Comparison of ENCODE assay signal across 23 cellular contexts in genomic region chr9:73213300-73213699, GRCh38.
A peak's percentile ranks its signal among the peaks of the same experiment; 100 is the strongest.
DNase-seq lines count a peak whose midpoint lies in the region; ATAC-seq and TF ChIP-seq lines count a peak whose summit lies in the region.
"Had no signal": no experiment of that assay in that cellular context is flagged by ENCODE, and none has a peak within 500 bp of the region (broad histone marks: within the 10 kb centered on the region; RNA-seq: fewer than 3 reads in every experiment).

No MANE protein-coding gene starts in this region.

- no peak overlapping the region for H3K4me3 ChIP-seq in KMS-11 (IDR thresholded peaks at IDR 0.05; ENCODE audit: insufficient read depth, low read depth, low read length)
- no peak overlapping the region for H3K4me3 ChIP-seq in mesendoderm (ENCODE audit: low read length)
- H3K4me3 ChIP-seq: BLaER1 treated with 17β-estradiol and CSF1 and Interleukin-3, amounts not matched to agents 10 nM and 100 nM; MG63; SJCRH30 had no signal

- H2AK5ac ChIP-seq in mesendoderm (ENCODE audit: low read length) = no peak overlapping the region

- DNase-seq in activated CD4-positive, alpha-beta T cell treated with anti-CD3 and anti-CD28 coated beads for 36 hours = peak; percentile 43
- DNase-seq in activated CD4-positive, alpha-beta T cell treated with anti-CD3 and anti-CD28 coated beads, Interleukin-2, amount 10 ng/mL, durations not matched to agents 24 days and 14 days = no peak
- DNase-seq in activated naive CD4-positive, alpha-beta T cell treated with anti-CD3 and anti-CD28 coated beads for 36 hours = peak; percentile 44
- no peak for DNase-seq in activated naive CD4-positive, alpha-beta T cell treated with anti-CD3 and anti-CD28 coated beads, Interleukin-2, amount 50 U/mL, for 16 hours
- peak in 1 of 2 donors; percentile 42 for DNase-seq in stimulated activated naive CD8-positive, alpha-beta T cell treated with anti-CD3 and anti-CD28 coated beads, Interleukin-15, amount 100 ng/mL, for 72 hours
- DNase-seq in mesendoderm = no peak
- DNase-seq: 8988T; Caco-2; CD4-positive, alpha-beta memory T cell; DMS 273 treated with DMSO at 0.1 percent for 48 hours; DMS79 treated with DMSO at 0.1 percent for 48 hours; GOT3; MG63; NCI-H1417; NCI-H1694 treated with DMSO at 0.1 percent for 48 hours; NCI-H2081 treated with DMSO at 0.1 percent for 48 hours; NCI-H2171 treated with DMSO at 0.1 percent for 48 hours; NCI-H524 treated with DMSO at 0.1 percent for 48 hours; NCI-H82; OCI-M1 had no signal

- no peak overlapping the region for H2BK15ac ChIP-seq in mesendoderm (replicated peaks; ENCODE audit: low read depth)

- H3K4ac ChIP-seq in mesendoderm (ENCODE audit: low read depth, low read length) = no peak overlapping the region

- H3K36me3 ChIP-seq in KMS-11 (ENCODE audit: insufficient read depth) (no peaks in the 10 kb centered on the region), mesendoderm (ENCODE audit: control insufficient read depth, insufficient read depth, low read length) (no peaks in the 10 kb centered on the region)
- H3K36me3 ChIP-seq: BLaER1 treated with 17β-estradiol and CSF1 and Interleukin-3, amounts not matched to agents 10 nM and 100 nM; MG63; SJCRH30 had no signal

- H3K79me2 ChIP-seq in KMS-11 (ENCODE audit: insufficient read depth, low read depth) (no peaks in the 10 kb centered on the region), mesendoderm (ENCODE audit: control insufficient read depth, insufficient read depth, low read length) (no peaks in the 10 kb centered on the region)

- H3K79me1 ChIP-seq in mesendoderm (ENCODE audit: low read length) = no peaks in the 10 kb centered on the region

- CTCF ChIA-PET in activated CD4-positive, alpha-beta T cell treated with anti-CD3 and anti-CD28 coated beads for 36 hours (lab: Charles Lee) = no interaction called here
- CTCF ChIA-PET in activated naive CD4-positive, alpha-beta T cell treated with anti-CD3 and anti-CD28 coated beads for 36 hours (lab: Charles Lee) = interaction anchor here (0.9 kb wide), 1 partner anchor 12 kb away, joined by 3 read pairs; no protein-coding TSS in a partner anchor

- peak overlapping the region; percentile 29; the same call in 1 of the 2 replicates for H2AFZ ChIP-seq in KMS-11 (ENCODE audit: low read depth)

- H3K27me3 ChIP-seq in KMS-11 (ENCODE audit: insufficient read depth, low read depth) (no peaks in the 10 kb centered on the region), mesendoderm (ENCODE audit: insufficient read depth, low read length, poor library complexity) (no peaks in the 10 kb centered on the region)
- H3K27me3 ChIP-seq: BLaER1 treated with 17β-estradiol and CSF1 and Interleukin-3, amounts not matched to agents 10 nM and 100 nM; MG63 had no signal

- H3K18ac ChIP-seq in mesendoderm (ENCODE audit: low read length) = no peak overlapping the region

- H3K27me3 Mint-ChIP-seq in activated CD4-positive, alpha-beta T cell treated with anti-CD3 and anti-CD28 coated beads for 36 hours = peaks cover 27% of the 10 kb centered on the region
- peaks cover 16% of the 10 kb centered on the region for H3K27me3 Mint-ChIP-seq in activated CD4-positive, alpha-beta T cell treated with anti-CD3 and anti-CD28 coated beads, Interleukin-2, amount 10 ng/mL, durations not matched to agents 24 days and 14 days
- peaks cover 36% of the 10 kb centered on the region for H3K27me3 Mint-ChIP-seq in activated naive CD4-positive, alpha-beta T cell treated with anti-CD3 and anti-CD28 coated beads for 36 hours (ENCODE audit: low read depth)
- peaks cover 50% of the 10 kb centered on the region for H3K27me3 Mint-ChIP-seq in stimulated activated naive CD8-positive, alpha-beta T cell treated with anti-CD3 and anti-CD28 coated beads, Interleukin-15, amount 100 ng/mL, for 72 hours

- intact Hi-C loops in activated CD4-positive, alpha-beta T cell treated with anti-CD3 and anti-CD28 coated beads for 36 hours (cut with DNase I, micrococcal nuclease) = no loop called here
- intact Hi-C loops in activated CD4-positive, alpha-beta T cell treated with anti-CD3 and anti-CD28 coated beads, Interleukin-2, amount 10 ng/mL, durations not matched to agents 24 days and 14 days (cut with micrococcal nuclease) = no loop called here
- intact Hi-C loops in activated naive CD4-positive, alpha-beta T cell treated with anti-CD3 and anti-CD28 coated beads for 36 hours (cut with micrococcal nuclease) = no loop called here

- no peak for TF ChIP-seq CTCF in KMS-11 (conservative IDR thresholded peaks at IDR 0.05; ENCODE audit: low read depth, low read length)

- ATAC-seq in activated CD4-positive, alpha-beta T cell treated with anti-CD3 and anti-CD28 coated beads for 36 hours = peak; percentile 62
- peak; percentile 80 for ATAC-seq in stimulated activated naive CD8-positive, alpha-beta T cell treated with anti-CD3 and anti-CD28 coated beads, Interleukin-15, amount 100 ng/mL, for 72 hours

- POLR2A ChIA-PET in activated CD4-positive, alpha-beta T cell treated with anti-CD3 and anti-CD28 coated beads for 36 hours (lab: Charles Lee) = no interaction called here

- no peak overlapping the region for H3K23ac ChIP-seq in mesendoderm (ENCODE audit: low read length)

- H3K36me3 Mint-ChIP-seq in activated CD4-positive, alpha-beta T cell treated with anti-CD3 and anti-CD28 coated beads for 36 hours (ENCODE audit: low read depth) = no peaks in the 10 kb centered on the region
- H3K36me3 Mint-ChIP-seq in activated CD4-positive, alpha-beta T cell treated with anti-CD3 and anti-CD28 coated beads, Interleukin-2, amount 10 ng/mL, durations not matched to agents 24 days and 14 days (ENCODE audit: low read depth) = no peaks in the 10 kb centered on the region
- no peaks in the 10 kb centered on the region for H3K36me3 Mint-ChIP-seq in activated naive CD4-positive, alpha-beta T cell treated with anti-CD3 and anti-CD28 coated beads for 36 hours (ENCODE audit: low read depth)
- H3K36me3 Mint-ChIP-seq: CD4-positive, alpha-beta memory T cell had no signal

- no peak overlapping the region for H4K8ac ChIP-seq in mesendoderm (ENCODE audit: low read depth, low read length)

- H4K20me1 ChIP-seq in KMS-11 (ENCODE audit: insufficient read depth) = no peaks in the 10 kb centered on the region
- H4K20me1 ChIP-seq: BLaER1 treated with 17β-estradiol and CSF1 and Interleukin-3, amounts not matched to agents 10 nM and 100 nM had no signal

- no peak overlapping the region for H3K27ac Mint-ChIP-seq in activated CD4-positive, alpha-beta T cell treated with anti-CD3 and anti-CD28 coated beads for 36 hours
- no peak overlapping the region for H3K27ac Mint-ChIP-seq in activated CD4-positive, alpha-beta T cell treated with anti-CD3 and anti-CD28 coated beads, Interleukin-2, amount 10 ng/mL, durations not matched to agents 24 days and 14 days
- H3K27ac Mint-ChIP-seq in activated naive CD4-positive, alpha-beta T cell treated with anti-CD3 and anti-CD28 coated beads for 36 hours = no peak overlapping the region
- H3K27ac Mint-ChIP-seq in stimulated activated naive CD8-positive, alpha-beta T cell treated with anti-CD3 and anti-CD28 coated beads, Interleukin-15, amount 100 ng/mL, for 72 hours = peak overlapping the region in 1 of 2 donors; percentile 2
- H3K27ac Mint-ChIP-seq: CD4-positive, alpha-beta memory T cell had no signal

- no peak overlapping the region for H3K56ac ChIP-seq in mesendoderm (ENCODE audit: low read length)

- no peak overlapping the region for H3K4me2 ChIP-seq in KMS-11
- H3K4me2 ChIP-seq in mesendoderm (ENCODE audit: low read length) = no peak overlapping the region

- no CpG with 5 or more reads among the region's 2 CpGs for WGBS in mesendoderm (ENCODE audit: extremely low coverage, insufficient coverage, low lambda C conversion rate)

- H2BK5ac ChIP-seq in mesendoderm (ENCODE audit: low read length) = no peak overlapping the region

- peaks cover 23% of the 10 kb centered on the region for H3K4me1 Mint-ChIP-seq in activated CD4-positive, alpha-beta T cell treated with anti-CD3 and anti-CD28 coated beads for 36 hours
- H3K4me1 Mint-ChIP-seq in activated CD4-positive, alpha-beta T cell treated with anti-CD3 and anti-CD28 coated beads, Interleukin-2, amount 10 ng/mL, durations not matched to agents 24 days and 14 days = peaks cover 4% of the 10 kb centered on the region
- peaks cover 19% of the 10 kb centered on the region for H3K4me1 Mint-ChIP-seq in activated naive CD4-positive, alpha-beta T cell treated with anti-CD3 and anti-CD28 coated beads for 36 hours (ENCODE audit: low read depth)
- peaks cover 24% of the 10 kb centered on the region for H3K4me1 Mint-ChIP-seq in stimulated activated naive CD8-positive, alpha-beta T cell treated with anti-CD3 and anti-CD28 coated beads, Interleukin-15, amount 100 ng/mL, for 72 hours
- H3K4me1 Mint-ChIP-seq: CD4-positive, alpha-beta memory T cell had no signal

- H3K9ac ChIP-seq in KMS-11 = no peak overlapping the region
- H3K9ac ChIP-seq in mesendoderm (ENCODE audit: low read length) = no peak overlapping the region
- H3K9ac ChIP-seq: BLaER1 treated with 17β-estradiol and CSF1 and Interleukin-3, amounts not matched to agents 10 nM and 100 nM had no signal

- H4K5ac ChIP-seq in mesendoderm (ENCODE audit: low read length) = no peak overlapping the region

- no peak overlapping the region for H2BK120ac ChIP-seq in mesendoderm (ENCODE audit: low read depth, low read length)

- H3K4me3 Mint-ChIP-seq in activated CD4-positive, alpha-beta T cell treated with anti-CD3 and anti-CD28 coated beads for 36 hours = no peak overlapping the region
- H3K4me3 Mint-ChIP-seq in activated CD4-positive, alpha-beta T cell treated with anti-CD3 and anti-CD28 coated beads, Interleukin-2, amount 10 ng/mL, durations not matched to agents 24 days and 14 days = no peak overlapping the region
- no peak overlapping the region for H3K4me3 Mint-ChIP-seq in activated naive CD4-positive, alpha-beta T cell treated with anti-CD3 and anti-CD28 coated beads for 36 hours
- no peak overlapping the region for H3K4me3 Mint-ChIP-seq in stimulated activated naive CD8-positive, alpha-beta T cell treated with anti-CD3 and anti-CD28 coated beads, Interleukin-15, amount 100 ng/mL, for 72 hours

- H3K9me3 Mint-ChIP-seq in activated CD4-positive, alpha-beta T cell treated with anti-CD3 and anti-CD28 coated beads for 36 hours (ENCODE audit: low read depth) = no peaks in the 10 kb centered on the region
- no peaks in the 10 kb centered on the region for H3K9me3 Mint-ChIP-seq in activated CD4-positive, alpha-beta T cell treated with anti-CD3 and anti-CD28 coated beads, Interleukin-2, amount 10 ng/mL, durations not matched to agents 24 days and 14 days
- no peaks in the 10 kb centered on the region for H3K9me3 Mint-ChIP-seq in activated naive CD4-positive, alpha-beta T cell treated with anti-CD3 and anti-CD28 coated beads for 36 hours
- H3K9me3 Mint-ChIP-seq in stimulated activated naive CD8-positive, alpha-beta T cell treated with anti-CD3 and anti-CD28 coated beads, Interleukin-15, amount 100 ng/mL, for 72 hours = peaks cover 0 to 2% of the 10 kb centered on the region in 2 donors
- H3K9me3 Mint-ChIP-seq: CD4-positive, alpha-beta memory T cell had no signal

- H3K4me1 ChIP-seq in KMS-11 (ENCODE audit: low read depth, poor library complexity, severe bottlenecking) (peaks cover 34% of the 10 kb centered on the region), mesendoderm (ENCODE audit: control insufficient read depth, low read depth, low read length) (no peaks in the 10 kb centered on the region)
- H3K4me1 ChIP-seq: Caco-2, SJCRH30 had no signal

- no peak overlapping the region for H3K27ac ChIP-seq in KMS-11
- H3K27ac ChIP-seq in mesendoderm (ENCODE audit: low read depth, low read length) = no peak overlapping the region
- H3K27ac ChIP-seq: BLaER1 treated with 17β-estradiol and CSF1 and Interleukin-3, amounts not matched to agents 10 nM and 100 nM; SJCRH30 had no signal

Comparison
In these comparisons a context has a peak if more than half of its experiments do, and no peak if none do; other contexts are left out.
1. DNase-seq: peak in activated CD4-positive, alpha-beta T cell treated with anti-CD3 and anti-CD28 coated beads for 36 hours (single experiment) and activated naive CD4-positive, alpha-beta T cell treated with anti-CD3 and anti-CD28 coated beads for 36 hours (single experiment); none in activated CD4-positive, alpha-beta T cell treated with anti-CD3 and anti-CD28 coated beads, Interleukin-2, amount 10 ng/mL, durations not matched to agents 24 days and 14 days (single experiment), activated naive CD4-positive, alpha-beta T cell treated with anti-CD3 and anti-CD28 coated beads, Interleukin-2, amount 50 U/mL, for 16 hours (single experiment) and mesendoderm (single experiment).